ENCODE assay signal across 18 cellular contexts in the genomic region with DNA sequence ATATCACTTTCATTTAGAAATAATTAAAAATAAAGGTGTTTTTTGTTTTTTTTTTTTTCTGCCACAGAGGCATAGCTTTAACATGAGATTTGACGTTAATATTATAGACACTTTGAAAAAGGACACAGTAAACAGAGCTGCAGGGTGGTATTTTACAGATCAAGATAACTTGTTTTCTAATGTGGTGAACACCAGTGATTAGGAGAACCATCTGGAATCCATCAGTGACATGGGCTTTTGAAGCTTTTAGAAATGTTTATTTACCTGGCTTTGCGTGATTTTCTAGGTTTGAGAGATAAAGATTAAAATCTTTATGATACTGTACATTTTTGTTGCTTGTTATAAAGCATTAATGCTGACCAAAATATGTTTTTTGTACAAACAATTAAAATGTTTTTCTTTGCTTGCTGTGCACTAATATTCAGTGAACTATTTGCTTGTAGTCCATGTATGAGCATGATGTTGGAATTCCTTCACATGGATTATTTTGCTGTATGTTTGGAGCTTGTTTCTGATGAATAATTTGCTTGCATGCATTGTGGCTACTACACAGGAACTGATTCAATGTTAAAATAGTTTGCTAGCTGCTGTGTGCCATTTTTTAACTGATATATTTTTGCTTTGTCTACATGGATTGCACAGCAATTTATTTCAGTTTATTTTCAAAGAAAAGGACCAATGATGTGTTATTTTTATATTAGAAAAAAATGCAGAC.
DNase-seq lines count a peak whose midpoint lies in the region; FAIRE-seq and TF ChIP-seq lines count a peak whose summit lies in the region.
"Had no signal": no experiment of that assay in that cellular context is flagged by ENCODE, and none has a peak within 500 bp of the region (broad histone marks: within the 10 kb centered on the region; RNA-seq: fewer than 3 reads in every experiment).

No MANE protein-coding gene starts in this region.

- H3K36me3 Mint-ChIP-seq in HFFc6 (ENCODE audit: low read depth) = no peaks in the 10 kb centered on the region; the same call in 1 of the 2 replicates
- H3K36me3 Mint-ChIP-seq: CD14-positive monocyte had no signal

- no peak overlapping the region for H3K4me3 Mint-ChIP-seq in HFFc6

- no peak overlapping the region for H3K27ac Mint-ChIP-seq in HFFc6
- H3K27ac Mint-ChIP-seq: CD14-positive monocyte had no signal

- no peak for TF ChIP-seq CTCF in HFFc6 (IDR thresholded peaks at IDR 0.05)

- peak; percentile 69 for FAIRE-seq in islet of Langerhans (lab: Jason Lieb, UNC)
- FAIRE-seq: A549, GM12891, GM19239, K562 had no signal

- peaks cover 22% of the 10 kb centered on the region for H3K4me1 Mint-ChIP-seq in HFFc6 (ENCODE audit: low read depth)

- no peaks in the 10 kb centered on the region; the same call in none of the 2 replicates for H3K27me3 Mint-ChIP-seq in HFFc6 (ENCODE audit: insufficient read depth)

- H3K9me3 Mint-ChIP-seq in HFFc6 = no peaks in the 10 kb centered on the region
- H3K9me3 Mint-ChIP-seq: CD14-positive monocyte had no signal

- peak; percentile 18 for DNase-seq in AG08396 (ENCODE audit: low spot score)
- DNase-seq in HFFc6 = peak; percentile 44
- peak; percentile 18 for DNase-seq in dedifferentiated amniotic fluid mesenchymal stem cell (ENCODE audit: extremely low spot score)
- no peak for DNase-seq in C1 segment of cervical spinal cord (lab: John Stamatoyannopoulos, UW)
- DNase-seq in DMS 273 treated with DMSO at 0.1 percent for 48 hours (lab: John Stamatoyannopoulos, UW) = no peak
- no peak for DNase-seq in hypothalamus (lab: John Stamatoyannopoulos, UW)
- DNase-seq in NCI-H2227 (lab: John Stamatoyannopoulos, UW; ENCODE audit: unreplicated experiment) = no peak
- DNase-seq: COR-L47, HCEC 1CT, NCI-H146, NCI-H2081 treated with DMSO at 0.1 percent for 48 hours, NCI-H69 had no signal

Comparison
In these comparisons a context has a peak if more than half of its experiments do, and no peak if none do; other contexts are left out.
1. DNase-seq: peak in AG08396 (single experiment), HFFc6 (single experiment) and dedifferentiated amniotic fluid mesenchymal stem cell (single experiment); none in C1 segment of cervical spinal cord (0 of 14), DMS 273 treated with DMSO at 0.1 percent for 48 hours (single experiment), hypothalamus (0 of 51) and NCI-H2227 (single experiment).